Comparison of ENCODE assay signal across 19 cellular contexts in genomic region chr4:78145005-78145404, GRCh38.
DNase-seq lines count a peak whose midpoint lies in the region; ATAC-seq, FAIRE-seq and TF ChIP-seq lines count a peak whose summit lies in the region.
"Had no signal": no experiment of that assay in that cellular context is flagged by ENCODE, and none has a peak within 500 bp of the region (broad histone marks: within the 10 kb centered on the region; RNA-seq: fewer than 3 reads in every experiment).

No MANE protein-coding gene starts in this region.

- ATAC-seq in HepG2 (no peak), right lobe of liver (no peak)

- H4K5ac ChIP-seq in H1 (ENCODE audit: insufficient read length, low read depth, low read length): no peak overlapping the region

- DNase-seq in HepG2 (ENCODE audit: low spot score): no peak
- no peak for DNase-seq in right lobe of liver
- DNase-seq in H1 (ENCODE audit: low read depth in 1 of 2, low spot score in 2 of 2): no peak
- no peak for DNase-seq in smooth muscle cell (lab: John Stamatoyannopoulos, UW; ENCODE audit: unreplicated experiment)
- DNase-seq in HFFc6: no peak
- no peak for DNase-seq in Ammon's horn (ENCODE audit: low spot score)
- DNase-seq: ACHN; AML-193; C1 segment of cervical spinal cord; Calu3; CD4-positive, alpha-beta memory T cell; COR-L47; DMS53; DND-41 had no signal

- no peak overlapping the region for H3K14ac ChIP-seq in H1 (ENCODE audit: insufficient read length)

- H3K23me2 ChIP-seq in H1 (ENCODE audit: low read depth, low read length): no peaks in the 10 kb centered on the region

- intact Hi-C loops in HepG2 (cut with micrococcal nuclease; ENCODE audit: unreplicated experiment) (no loop called here), right lobe of liver (cut with DNase I) (no loop called here)

- no peaks in the 10 kb centered on the region for H3K36me3 Mint-ChIP-seq in HFFc6 (ENCODE audit: low read depth)
- H3K36me3 Mint-ChIP-seq: CD4-positive, alpha-beta memory T cell had no signal

- no peak overlapping the region for H2BK5ac ChIP-seq in H1 (ENCODE audit: low read depth, low read length)

- H3K27me3 Mint-ChIP-seq in HFFc6 (ENCODE audit: insufficient read depth): no peaks in the 10 kb centered on the region; the same call in 1 of the 2 replicates

- H3K9me3 ChIP-seq in HepG2 (ENCODE audit: low read length) (no peaks in the 10 kb centered on the region), right lobe of liver (no peaks in the 10 kb centered on the region), H1 (ENCODE audit: insufficient read depth in 2 of 2, low read depth in 1 of 2, low read length in 1 of 2) (no peaks in the 10 kb centered on the region), smooth muscle cell (replicated peaks; ENCODE audit: low read depth) (no peaks in the 10 kb centered on the region)
- H3K9me3 ChIP-seq: HAP-1 had no signal

- TF ChIP-seq EP300 in HepG2 (IDR thresholded peaks at IDR 0.05; ENCODE audit: low read depth in 2 of 2, low read length in 2 of 2): no peak
- no peak for TF ChIP-seq EP300 in HepG2 (CRISPR knock-in tag; IDR thresholded peaks at IDR 0.05; ENCODE audit: borderline replicate concordance)
- no peak for TF ChIP-seq EP300 in H1 (IDR thresholded peaks at IDR 0.05; ENCODE audit: borderline replicate concordance in 1 of 2, low read depth in 2 of 2, low read length in 2 of 2)

- H3K4me2 ChIP-seq in HepG2 (ENCODE audit: low read depth, low read length): no peak overlapping the region
- no peak overlapping the region for H3K4me2 ChIP-seq in H1 (ENCODE audit: insufficient read depth in 1 of 2, low read depth in 2 of 2, low read length in 2 of 2)
- no peak overlapping the region for H3K4me2 ChIP-seq in smooth muscle cell

- no peak for TF ChIP-seq POLR2A in HepG2 (IDR thresholded peaks at IDR 0.05; ENCODE audit: insufficient read depth in 1 of 2, low read depth in 2 of 2, low read length in 2 of 2)
- TF ChIP-seq POLR2A in right lobe of liver (IDR thresholded peaks at IDR 0.05): no peak
- no peak for TF ChIP-seq POLR2A in H1 (IDR thresholded peaks at IDR 0.05; ENCODE audit: control extremely low read depth in 1 of 2, low read depth in 2 of 2, low read length in 2 of 2)

- H3K36me3 ChIP-seq in HepG2 (replicated peaks in 1 of 2; ENCODE audit: control insufficient read depth in 1 of 2, insufficient read depth in 2 of 2, low read length in 2 of 2) (peaks cover 0 to 1% of the 10 kb centered on the region in 2 experiments; a peak in 1 of 5 replicates), right lobe of liver (no peaks in the 10 kb centered on the region), H1 (ENCODE audit: control insufficient read depth in 2 of 4, insufficient read depth in 4 of 4, low read length in 3 of 4) (no peaks in the 10 kb centered on the region), smooth muscle cell (ENCODE audit: low read depth) (no peaks in the 10 kb centered on the region)
- H3K36me3 ChIP-seq: HAP-1 had no signal

- no peak overlapping the region for H3K27ac ChIP-seq in HepG2 (ENCODE audit: extremely low read length, insufficient read depth, low read length)
- no peak overlapping the region for H3K27ac ChIP-seq in right lobe of liver
- H3K27ac ChIP-seq in H1 (ENCODE audit: low read depth, low read length): no peak overlapping the region
- no peak overlapping the region for H3K27ac ChIP-seq in smooth muscle cell (ENCODE audit: low read depth)
- H3K27ac ChIP-seq: 22Rv1 had no signal

- TF ChIP-seq RAD21 in HepG2 (CRISPR knock-in tag; IDR thresholded peaks at IDR 0.05) (no peak), H1 (IDR thresholded peaks at IDR 0.05 in 1 of 2, conservative IDR thresholded peaks at IDR 0.05 in 1 of 2; ENCODE audit: low read depth in 2 of 2, low read length in 2 of 2) (no peak)

- H3K4me1 Mint-ChIP-seq in HFFc6 (ENCODE audit: low read depth): no peaks in the 10 kb centered on the region; the same call in 1 of the 2 replicates
- H3K4me1 Mint-ChIP-seq: CD4-positive, alpha-beta memory T cell had no signal

- peaks cover 41% of the 10 kb centered on the region for H3K4me1 ChIP-seq in HepG2 (ENCODE audit: insufficient read depth, low read length)
- H3K4me1 ChIP-seq in right lobe of liver: no peaks in the 10 kb centered on the region
- peaks cover 0 to 6% (median 3%) of the 10 kb centered on the region in 4 experiments; a peak in 4 of 7 replicates for H3K4me1 ChIP-seq in H1 (replicated peaks in 1 of 4; ENCODE audit: control insufficient read depth in 3 of 4, insufficient read depth in 4 of 4, low read length in 3 of 4)
- H3K4me1 ChIP-seq in smooth muscle cell (ENCODE audit: low read depth): peaks cover 2% of the 10 kb centered on the region
- H3K4me1 ChIP-seq: HAP-1 had no signal

- H3K4me3 ChIP-seq in HepG2 (replicated peaks in 1 of 3; ENCODE audit: insufficient read depth in 1 of 3, low read depth in 2 of 3, low read length in 3 of 3) (no peak overlapping the region), right lobe of liver (no peak overlapping the region), H1 (ENCODE audit: extremely low read depth in 1 of 4, insufficient read depth in 2 of 4, low read depth in 3 of 4, low read length in 4 of 4) (no peak overlapping the region), smooth muscle cell (no peak overlapping the region)
- H3K4me3 ChIP-seq: HAP-1 had no signal

- no peak overlapping the region for H4K91ac ChIP-seq in H1 (replicated peaks; ENCODE audit: insufficient read length, low read length)

- FAIRE-seq in HepG2 (lab: Jason Lieb, UNC): no peak
- no peak for FAIRE-seq in H1 (lab: Jason Lieb, UNC)
- FAIRE-seq: A204.1, G401.6, GM12892 had no signal

- H4K20me1 ChIP-seq in HepG2 (ENCODE audit: insufficient read depth, low read length) (no peaks in the 10 kb centered on the region), H1 (replicated peaks in 1 of 2; ENCODE audit: control insufficient read depth in 1 of 2, insufficient read depth in 2 of 2, low read length in 2 of 2) (peaks cover 2 to 3% of the 10 kb centered on the region in 2 experiments), smooth muscle cell (ENCODE audit: low read depth) (no peaks in the 10 kb centered on the region)

- no peak overlapping the region for H2BK20ac ChIP-seq in H1 (ENCODE audit: low read length)

- H2BK120ac ChIP-seq in H1 (replicated peaks; ENCODE audit: low read depth, low read length): no peak overlapping the region

- no peak overlapping the region for H4K8ac ChIP-seq in H1 (ENCODE audit: extremely low read depth, insufficient read depth, low read length)

- WGBS in HepG2 (ENCODE audit: low lambda C conversion rate): 100% methylated on average over 4 of the region's 4 CpGs
- WGBS in right lobe of liver (ENCODE audit: insufficient coverage, low coverage, low lambda C conversion rate, missing lambda C conversion rate): 76% methylated on average over 4 of the region's 4 CpGs
- 86% methylated on average over 4 of the region's 4 CpGs; no CpG with 5 or more reads in 1 of the 2 experiments for WGBS in H1 (ENCODE audit: extremely low coverage in 1 of 2, insufficient coverage in 1 of 2, insufficient read length in 1 of 2, insufficient replicate concordance in 2 of 2, low coverage in 1 of 2, low lambda C conversion rate in 2 of 2, missing lambda C conversion rate in 1 of 2), 2 experiments
- 85% methylated on average over 4 of the region's 4 CpGs for WGBS in smooth muscle cell (ENCODE audit: low lambda C conversion rate)

- no peak overlapping the region for H3K56ac ChIP-seq in H1 (replicated peaks; ENCODE audit: insufficient read length, low read depth, low read length)

- H3K79me2 ChIP-seq in HepG2 (ENCODE audit: insufficient read depth, low read length) (peaks cover 65% of the 10 kb centered on the region), H1 (ENCODE audit: control insufficient read depth in 1 of 2, insufficient read depth in 2 of 2, low read length in 2 of 2) (peaks cover 0 to 97% of the 10 kb centered on the region in 2 experiments; a peak in 3 of 4 replicates), smooth muscle cell (ENCODE audit: low read depth) (no peaks in the 10 kb centered on the region)

- peaks cover 8% of the 10 kb centered on the region for H3F3A ChIP-seq in smooth muscle cell (ENCODE audit: low read depth)

- in situ Hi-C loops in HepG2 (cut with HindIII; ENCODE audit: extremely low pct_ligation_motif_present, low pct_unique_long_range_greater_than_20kb): no loop called here

- H3K4ac ChIP-seq in H1 (replicated peaks; ENCODE audit: insufficient read length, low read depth, low read length): no peak overlapping the region

- H3K18ac ChIP-seq in H1 (ENCODE audit: extremely low read depth, low read length): no peak overlapping the region

- H2BK15ac ChIP-seq in H1 (ENCODE audit: low read length): no peak overlapping the region

- 0 out of 2 replicates have a peak, but pooled peaks cover 2% of the 10 kb centered on the region for H3K79me1 ChIP-seq in H1 (ENCODE audit: low read depth, low read length)

- CTCF ChIA-PET in HepG2 (lab: Yijun Ruan, JAX; ENCODE audit: low intra/inter-chr PET ratio, low total read pairs): no interaction called here
- CTCF ChIA-PET in H1 (lab: Charles Lee; ENCODE audit: partially characterized antibody): interaction anchor here (1.5 kb wide), 1 partner anchor 25 kb away, joined by 4 read pairs; no protein-coding TSS in a partner anchor

- H3K9me3 Mint-ChIP-seq in HFFc6: no peaks in the 10 kb centered on the region

- no TSS peak for BruUV-seq in HepG2 (replicated peaks; lab: Mats Ljungman, UMichigan)

- no peak overlapping the region for H3K4me3 Mint-ChIP-seq in HFFc6
- H3K4me3 Mint-ChIP-seq: CD4-positive, alpha-beta memory T cell had no signal

- H2AFZ ChIP-seq in HepG2 (ENCODE audit: low read length) (no peak overlapping the region), H1 (ENCODE audit: low read length) (no peak overlapping the region), smooth muscle cell (ENCODE audit: low read depth) (peak overlapping the region; percentile 54)

- no peak overlapping the region for H2BK12ac ChIP-seq in H1 (ENCODE audit: low read depth, low read length)

- H3K27ac Mint-ChIP-seq in HFFc6: no peak overlapping the region
- H3K27ac Mint-ChIP-seq: CD4-positive, alpha-beta memory T cell had no signal

- POLR2A ChIA-PET in HepG2 (lab: Yijun Ruan, JAX): no interaction called here
- POLR2A ChIA-PET in H1 (lab: Charles Lee; ENCODE audit: partially characterized antibody): no interaction called here

- H3K9ac ChIP-seq in HepG2 (ENCODE audit: insufficient read depth, low read depth, low read length): no peak overlapping the region
- no peak overlapping the region for H3K9ac ChIP-seq in H1 (replicated peaks in 1 of 4; ENCODE audit: extremely low read depth in 1 of 4, low read depth in 3 of 4, low read length in 3 of 4)
- H3K9ac ChIP-seq in smooth muscle cell (ENCODE audit: low read depth): no peak overlapping the region

- no peak overlapping the region for H2AK5ac ChIP-seq in H1 (ENCODE audit: low read depth, low read length)

- TF ChIP-seq CTCF in HepG2 (CRISPR knock-in tag; IDR thresholded peaks at IDR 0.05): no peak
- no peak for TF ChIP-seq CTCF in right lobe of liver (IDR thresholded peaks at IDR 0.05)
- TF ChIP-seq CTCF in H1 (IDR thresholded peaks at IDR 0.05; ENCODE audit: control extremely low read depth in 1 of 3, insufficient read depth in 1 of 3, low read depth in 1 of 3, low read length in 3 of 3): no peak
- TF ChIP-seq CTCF in smooth muscle cell (IDR thresholded peaks at IDR 0.05; ENCODE audit: borderline replicate concordance, insufficient read depth, poor library complexity, severe bottlenecking): no peak
- no peak for TF ChIP-seq CTCF in HFFc6 (IDR thresholded peaks at IDR 0.05)

- no peak overlapping the region for H3K23ac ChIP-seq in H1 (ENCODE audit: insufficient read length)

- H3K27me3 ChIP-seq in HepG2 (ENCODE audit: control insufficient read depth in 1 of 2, insufficient read depth in 2 of 2, low read length in 2 of 2): no peaks in the 10 kb centered on the region
- H3K27me3 ChIP-seq in right lobe of liver: no peaks in the 10 kb centered on the region
- H3K27me3 ChIP-seq in H1 (replicated peaks in 1 of 4; ENCODE audit: control insufficient read depth in 3 of 4, extremely low read depth in 1 of 4, insufficient read depth in 3 of 4, low read length in 3 of 4): no peaks in the 10 kb centered on the region
- no peaks in the 10 kb centered on the region for H3K27me3 ChIP-seq in smooth muscle cell (ENCODE audit: low read depth)
